Comparison of ENCODE assay signal across 1 cellular context in genomic region chr16:30068333-30068732, GRCh38.
TF ChIP-seq lines count a peak whose summit lies in the region.

No MANE protein-coding gene starts in this region.

TF ChIP-seq in K562, 482 proteins besides CTCF, POLR2A, EP300 and RAD21:
- TF ChIP-seq SAFB2 (IDR thresholded peaks at IDR 0.05; ENCODE audit: borderline replicate concordance, low read depth, low read length, severe bottlenecking) (no peak), MBD1 (CRISPR knock-in tag; IDR thresholded peaks at IDR 0.05) (no peak), ZNF655 (CRISPR knock-in tag; IDR thresholded peaks at IDR 0.05) (no peak), CHD1 (IDR thresholded peaks at IDR 0.05; ENCODE audit: low read length) (peak; percentile 44), ZNF551 (CRISPR knock-in tag; IDR thresholded peaks at IDR 0.05) (no peak), TCFL5 (CRISPR knock-in tag; conservative IDR thresholded peaks at IDR 0.05) (no peak), CHCHD3 (CRISPR knock-in tag; IDR thresholded peaks at IDR 0.05) (no peak)
